In the genomic region with DNA sequence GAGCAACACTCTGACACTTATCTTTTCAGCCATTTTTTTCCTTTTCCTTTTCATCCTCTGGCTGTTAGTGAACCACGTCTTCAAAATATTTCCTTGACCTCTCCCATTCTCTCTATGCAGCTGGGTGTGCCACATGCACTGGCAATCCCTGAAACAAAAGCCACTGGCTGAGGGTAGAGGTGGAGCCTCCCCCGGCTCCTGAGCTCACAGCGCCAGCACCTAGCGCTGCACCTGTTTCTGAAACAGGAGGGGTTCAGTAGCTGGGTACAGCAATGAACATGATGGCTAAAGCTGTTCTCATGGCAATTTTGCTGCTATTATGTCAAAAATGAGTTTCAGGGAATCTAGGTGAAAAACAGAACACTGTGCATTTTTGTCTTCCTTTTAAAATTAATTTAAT, we compare ENCODE assay signal across 29 cellular contexts.
"Had no signal": no experiment of that assay in that cellular context is flagged by ENCODE, and none has a peak within 500 bp of the region (broad histone marks: within the 10 kb centered on the region; RNA-seq: fewer than 3 reads in every experiment).

No MANE protein-coding gene starts in this region.

- DNase-seq: activated CD4-positive, alpha-beta memory T cell treated with anti-CD3 and anti-CD28 coated beads, Interleukin-2, amount 10 ng/mL, durations not matched to agents 7 days and 5 days; activated CD4-positive, alpha-beta T cell treated with anti-CD3 and anti-CD28 coated beads for 1 hour; activated CD4-positive, alpha-beta T cell treated with anti-CD3 and anti-CD28 coated beads for 48 hours; activated CD4-positive, CD25-positive, alpha-beta regulatory T cell; activated CD8-positive, alpha-beta memory T cell treated with anti-CD3 and anti-CD28 coated beads for 24 hours; activated CD8-positive, alpha-beta memory T cell treated with anti-CD3 and anti-CD28 coated beads, Interleukin-2, amount 10 ng/mL, durations not matched to agents 7 days and 5 days; activated CD8-positive, alpha-beta memory T cell treated with anti-CD3 and anti-CD28 coated beads, Interleukin-2, amount 50 U/mL, for 48 hours; activated effector memory CD4-positive, alpha-beta T cell treated with Interleukin-2 at 50 U/mL for 16 hours; activated naive CD4-positive, alpha-beta T cell treated with anti-CD3 and anti-CD28 coated beads, Interleukin-2, amount 10 ng/mL, durations not matched to agents 7 days and 5 days; activated naive CD8-positive, alpha-beta T cell treated with anti-CD3 and anti-CD28 coated beads, Interleukin-2, amount 50 U/mL, for 24 hours; activated T-cell treated with anti-CD3 and anti-CD28 coated beads, Interleukin-2, amount 50 U/mL, for 48 hours; cerebellar nuclear complex; MM.1S; MV-4-11; NCI-H1105; NCI-H1417 treated with DMSO at 0.1 percent for 48 hours; NCI-H1930; NCI-H2081 treated with DMSO at 0.1 percent for 48 hours; NCI-H226; NCI-H446 treated with DMSO at 0.1 percent for 48 hours; NCI-H524; NCI-H774; SHP77; SJCRH30; T1000; WERI-Rb-1 had no signal

- ATAC-seq: activated CD8-positive, alpha-beta memory T cell treated with anti-CD3 and anti-CD28 coated beads, Interleukin-2, amount 10 ng/mL, durations not matched to agents 7 days and 5 days; activated naive CD8-positive, alpha-beta T cell treated with anti-CD3 and anti-CD28 coated beads, Interleukin-2, amount 50 U/mL, for 24 hours; Panc1 had no signal

- H3K9me3 ChIP-seq: SJCRH30 had no signal

- H3K4me3 ChIP-seq: SJCRH30, SK-N-MC had no signal

- H3K9ac ChIP-seq: KMS-11 had no signal

- H3K27ac ChIP-seq: KMS-11, SJCRH30, SK-N-MC, WERI-Rb-1 had no signal

- H3K36me3 ChIP-seq: SJCRH30, WERI-Rb-1 had no signal

- H3K27me3 ChIP-seq: SJCRH30 had no signal

- H3K4me2 ChIP-seq: KMS-11 had no signal
